Comparison of ENCODE assay signal across 7 cellular contexts in the genomic region with DNA sequence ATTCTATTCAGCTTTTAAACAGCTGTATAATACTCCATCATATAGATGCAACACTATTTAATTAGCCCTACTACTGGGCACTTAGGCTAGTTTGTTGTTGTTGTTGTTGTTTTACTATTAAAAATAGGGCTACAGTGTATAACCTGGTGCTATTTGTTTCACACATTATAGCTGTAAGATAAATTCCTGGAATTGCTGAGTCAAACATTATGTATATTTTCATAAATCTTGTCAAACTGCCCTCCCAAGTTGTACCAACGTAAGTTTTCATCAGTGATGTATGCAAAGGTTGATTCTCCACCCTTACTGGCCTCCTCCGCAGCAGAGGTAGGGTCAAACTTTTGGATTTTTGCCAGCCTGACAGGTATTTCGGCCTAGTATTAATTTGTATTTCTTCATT.
"Had no signal": no experiment of that assay in that cellular context is flagged by ENCODE, and none has a peak within 500 bp of the region (broad histone marks: within the 10 kb centered on the region; RNA-seq: fewer than 3 reads in every experiment).

No MANE protein-coding gene starts in this region.

- DNase-seq: H9, HCEC 1CT, KBM-7 had no signal

- H3K4me3 ChIP-seq: GM23338 had no signal

- H2AFZ ChIP-seq: GM23338 had no signal

- H3K4me2 ChIP-seq: GM23338 had no signal

- FAIRE-seq: H1, H54, HTR-8/SVneo had no signal

- H3K27ac Mint-ChIP-seq: GM23338, H9 had no signal

- H3K9me3 Mint-ChIP-seq: GM23338, H9 had no signal

- ATAC-seq: GM23338 had no signal

- H3K4me3 Mint-ChIP-seq: GM23338, H9 had no signal
